ENCODE assay signal across 8 cellular contexts in genomic region chr2:171160630-171161424, GRCh38. TPM values are rescaled to one million over a fixed set of nuclear protein-coding genes. Genes with fewer than 3 reads are reported as not detected.
A peak's percentile ranks its signal among the peaks of the same experiment; 100 is the strongest.
DNase-seq lines count a peak whose midpoint lies in the region; ATAC-seq, FAIRE-seq and TF ChIP-seq lines count a peak whose summit lies in the region.

TSS of gene TLK1 (minus strand) at chr2:171160893. CDS start at chr2:171160428, 465 bp downstream.

- WGBS in hepatocyte (ENCODE audit: low lambda C conversion rate, missing lambda C conversion rate): 2% methylated on average over 34 of the region's 106 CpGs

- H3K36me3 ChIP-seq in astrocyte (ENCODE audit: insufficient read depth, low read length) (no peaks in the 10 kb centered on the region), hepatocyte (replicated peaks; ENCODE audit: insufficient read depth, low read depth) (no peaks in the 10 kb centered on the region)

- peak within 1 kb of the TSS; percentile 92 for H3K4me2 ChIP-seq in astrocyte (ENCODE audit: low read length)
- H3K4me2 ChIP-seq in hepatocyte: peak within 1 kb of the TSS; percentile 90

- peak within 1 kb of the TSS; percentile 97 for H3K9ac ChIP-seq in astrocyte (ENCODE audit: low read length)

- H2AFZ ChIP-seq in astrocyte (ENCODE audit: low read depth, low read length) (peak within 1 kb of the TSS; percentile 84), hepatocyte (peak within 1 kb of the TSS; percentile 86)

- ATAC-seq in HG02798 (IDR thresholded peaks at IDR 0.05; ENCODE audit: poor library complexity, unreplicated experiment): peak; percentile 68

- H3K27me3 Mint-ChIP-seq in astrocyte (ENCODE audit: low read depth, unreplicated experiment): no peaks in the 10 kb centered on the region

- no peaks in the 10 kb centered on the region for H3K9me3 ChIP-seq in astrocyte (ENCODE audit: insufficient read depth, low read depth, low read length)
- no peaks in the 10 kb centered on the region for H3K9me3 ChIP-seq in hepatocyte (ENCODE audit: low read depth)

- no peak for FAIRE-seq in astrocyte (lab: Jason Lieb, UNC)

- in situ Hi-C loops in GM13976 (cut with MboI; ENCODE audit: low sequenced_read_pairs, unreplicated experiment): loop anchor here (10.0 kb wide), 1 partner anchor 154 kb away; no protein-coding TSS in a partner anchor

- H3K79me2 ChIP-seq in astrocyte (ENCODE audit: insufficient read depth, low read length) (peaks cover 41% of the 10 kb centered on the region), hepatocyte (peaks cover 49% of the 10 kb centered on the region)

- H3K27me3 ChIP-seq in astrocyte (ENCODE audit: insufficient read depth, low read length) (no peaks in the 10 kb centered on the region), hepatocyte (no peaks in the 10 kb centered on the region)

- H3K4me3 ChIP-seq in astrocyte (ENCODE audit: insufficient read depth, low read depth, low read length) (peak within 1 kb of the TSS; percentile 79), hepatocyte (peak within 1 kb of the TSS; percentile 95), retinal pigment epithelial cell (ENCODE audit: low read length) (peak within 1 kb of the TSS; percentile 90)

- peaks cover 15% of the 10 kb centered on the region for H3K4me1 Mint-ChIP-seq in astrocyte (ENCODE audit: low read depth, unreplicated experiment)

- H3K27ac ChIP-seq in astrocyte (ENCODE audit: low read depth, low read length) (peak within 1 kb of the TSS; percentile 82), hepatocyte (peak within 1 kb of the TSS; percentile 100)

- no peaks in the 10 kb centered on the region for H3K9me2 ChIP-seq in hepatocyte (replicated peaks; ENCODE audit: insufficient read depth)

- DNase-seq in GM13976 (ENCODE audit: low spot score): peak; percentile 86
- peak; percentile 78 for DNase-seq in NCI-H146 (lab: John Stamatoyannopoulos, UW)
- DNase-seq in T-helper 22 cell (ENCODE audit: low read depth): peak; percentile 73
- peak; percentile 59 for DNase-seq in astrocyte (ENCODE audit: low read depth)
- DNase-seq in hepatocyte (ENCODE audit: low spot score): peak; percentile 90
- peak; percentile 37 for DNase-seq in retinal pigment epithelial cell (ENCODE audit: low read depth)
- DNase-seq in cortex of kidney (lab: John Stamatoyannopoulos, UW): no peak

- H3K4me1 ChIP-seq in astrocyte (ENCODE audit: insufficient read depth, low read length) (no peaks in the 10 kb centered on the region), hepatocyte (ENCODE audit: insufficient read depth) (no peaks in the 10 kb centered on the region)

- peak within 1 kb of the TSS; percentile 94 for H3K27ac Mint-ChIP-seq in astrocyte (ENCODE audit: unreplicated experiment)

- peak within 1 kb of the TSS; percentile 99 for H3K4me3 Mint-ChIP-seq in astrocyte (ENCODE audit: unreplicated experiment)

- H4K20me1 ChIP-seq in astrocyte (ENCODE audit: insufficient read depth, low read length) (peaks cover 38% of the 10 kb centered on the region), hepatocyte (ENCODE audit: insufficient read depth, poor library complexity, severe bottlenecking) (peaks cover 39% of the 10 kb centered on the region)

- TF ChIP-seq CTCF in GM13976 (IDR thresholded peaks at IDR 0.05; ENCODE audit: borderline replicate concordance, control extremely low read depth, extremely low read depth, insufficient read depth, missing control alignments): peak; percentile 27
- TF ChIP-seq CTCF in astrocyte (IDR thresholded peaks at IDR 0.05; ENCODE audit: insufficient read depth, low read depth, low read length): no peak
- no peak for TF ChIP-seq CTCF in hepatocyte (IDR thresholded peaks at IDR 0.05; ENCODE audit: poor library complexity)
- TF ChIP-seq CTCF in retinal pigment epithelial cell (conservative IDR thresholded peaks at IDR 0.05; ENCODE audit: low read depth, low read length): no peak

- H3K36me3 Mint-ChIP-seq in astrocyte (ENCODE audit: low read depth, unreplicated experiment): no peaks in the 10 kb centered on the region

- H3K9me3 Mint-ChIP-seq in astrocyte (ENCODE audit: unreplicated experiment): no peaks in the 10 kb centered on the region

RNA-seq across cellular contexts. Expression of gene TLK1, which starts in this region (rescaled TPM):
- total RNA-seq in astrocyte (50.1 and 50.2 TPM in 2 replicates), hepatocyte (21.4 and 21.8 TPM in 2 replicates)
- 9.2 and 13.0 TPM in 2 replicates for polyA plus RNA-seq in hepatocyte
